In the genomic region with DNA sequence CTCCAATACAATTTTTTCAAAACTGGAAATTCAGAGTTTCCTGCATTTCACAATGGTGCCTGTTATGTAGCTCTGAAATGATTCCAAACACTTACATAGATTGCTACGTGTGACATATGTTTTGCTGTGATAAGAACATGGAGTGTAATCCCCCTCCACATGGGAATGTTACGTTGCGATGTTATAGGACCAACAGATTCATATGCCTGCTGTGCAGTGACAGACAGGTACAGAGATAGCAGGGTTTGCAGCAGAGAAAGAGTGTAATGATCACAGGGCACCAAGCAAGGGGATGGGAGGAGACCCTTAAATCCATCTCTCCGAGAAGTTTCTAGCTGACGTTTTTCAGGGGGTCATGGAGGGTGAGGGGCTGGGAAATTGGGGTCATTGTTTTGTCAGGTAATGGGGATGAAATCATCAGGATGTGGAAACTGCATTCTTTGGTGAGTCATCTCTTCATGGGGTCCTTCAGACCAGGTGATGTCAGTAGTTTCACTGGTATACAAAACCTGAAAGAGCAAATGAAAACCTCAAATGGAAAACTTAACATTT, we compare ENCODE assay signal across 2 cellular contexts.
A peak's percentile ranks its signal among the peaks of the same experiment; 100 is the strongest.
TF ChIP-seq lines count a peak whose summit lies in the region.

No MANE protein-coding gene starts in this region.

TF ChIP-seq in H1, 55 proteins besides CTCF, POLR2A, EP300 and RAD21 (continued from another document):
- TF ChIP-seq, protein P1, sequence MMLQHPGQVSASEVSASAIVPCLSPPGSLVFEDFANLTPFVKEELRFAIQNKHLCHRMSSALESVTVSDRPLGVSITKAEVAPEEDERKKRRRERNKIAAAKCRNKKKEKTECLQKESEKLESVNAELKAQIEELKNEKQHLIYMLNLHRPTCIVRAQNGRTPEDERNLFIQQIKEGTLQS (IDR thresholded peaks at IDR 0.05; ENCODE audit: insufficient read depth, low read depth, low read length): 0 out of 2 replicates have a peak, but pooled peaks have one; percentile 4
- no peak for TF ChIP-seq MAFK (IDR thresholded peaks at IDR 0.05; ENCODE audit: low read depth, low read length)
- no peak for TF ChIP-seq HDAC2 (IDR thresholded peaks at IDR 0.05; ENCODE audit: borderline replicate concordance in 1 of 2, low read depth in 2 of 2, low read length in 2 of 2)
- TF ChIP-seq JUN (IDR thresholded peaks at IDR 0.05; ENCODE audit: low read depth, low read length): peak; percentile 70; the same call in 1 of the 2 replicates
- TF ChIP-seq BCL11A (IDR thresholded peaks at IDR 0.05; ENCODE audit: low read depth in 2 of 2, low read length in 2 of 2): no peak
- no peak for TF ChIP-seq SP2 (IDR thresholded peaks at IDR 0.05; ENCODE audit: low read length)
- TF ChIP-seq, protein P2, sequence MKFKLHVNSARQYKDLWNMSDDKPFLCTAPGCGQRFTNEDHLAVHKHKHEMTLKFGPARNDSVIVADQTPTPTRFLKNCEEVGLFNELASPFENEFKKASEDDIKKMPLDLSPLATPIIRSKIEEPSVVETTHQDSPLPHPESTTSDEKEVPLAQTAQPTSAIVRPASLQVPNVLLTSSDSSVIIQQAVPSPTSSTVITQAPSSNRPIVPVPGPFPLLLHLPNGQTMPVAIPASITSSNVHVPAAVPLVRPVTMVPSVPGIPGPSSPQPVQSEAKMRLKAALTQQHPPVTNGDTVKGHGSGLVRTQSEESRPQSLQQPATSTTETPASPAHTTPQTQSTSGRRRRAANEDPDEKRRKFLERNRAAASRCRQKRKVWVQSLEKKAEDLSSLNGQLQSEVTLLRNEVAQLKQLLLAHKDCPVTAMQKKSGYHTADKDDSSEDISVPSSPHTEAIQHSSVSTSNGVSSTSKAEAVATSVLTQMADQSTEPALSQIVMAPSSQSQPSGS (IDR thresholded peaks at IDR 0.05; ENCODE audit: low read length): 0 out of 2 replicates have a peak, but pooled peaks have one; percentile 32
- TF ChIP-seq NRF1 (IDR thresholded peaks at IDR 0.05; ENCODE audit: low read depth, low read length): no peak
- TF ChIP-seq CBX5 (IDR thresholded peaks at IDR 0.05; ENCODE audit: low read depth, low read length): no peak
- TF ChIP-seq CBX8 (IDR thresholded peaks at IDR 0.05; ENCODE audit: borderline replicate concordance, low read depth, low read length): no peak

TF ChIP-seq in neural cell, 6 proteins besides CTCF, POLR2A, EP300 and RAD21 (continued from another document):
- TF ChIP-seq REST (IDR thresholded peaks at IDR 0.05; ENCODE audit: borderline replicate concordance): peak; percentile 64
- TF ChIP-seq TAF1 (IDR thresholded peaks at IDR 0.05; ENCODE audit: low read depth): no peak
- TF ChIP-seq SMC3 (conservative IDR thresholded peaks at IDR 0.05; ENCODE audit: poor library complexity): peak; percentile 15
- peak; percentile 98 for TF ChIP-seq POLR2AphosphoS5 (IDR thresholded peaks at IDR 0.05)
TF ChIP-seq in neural cell: peak in this region for 3.
